26 cellular contexts compared by ENCODE assay signal in the genomic region with DNA sequence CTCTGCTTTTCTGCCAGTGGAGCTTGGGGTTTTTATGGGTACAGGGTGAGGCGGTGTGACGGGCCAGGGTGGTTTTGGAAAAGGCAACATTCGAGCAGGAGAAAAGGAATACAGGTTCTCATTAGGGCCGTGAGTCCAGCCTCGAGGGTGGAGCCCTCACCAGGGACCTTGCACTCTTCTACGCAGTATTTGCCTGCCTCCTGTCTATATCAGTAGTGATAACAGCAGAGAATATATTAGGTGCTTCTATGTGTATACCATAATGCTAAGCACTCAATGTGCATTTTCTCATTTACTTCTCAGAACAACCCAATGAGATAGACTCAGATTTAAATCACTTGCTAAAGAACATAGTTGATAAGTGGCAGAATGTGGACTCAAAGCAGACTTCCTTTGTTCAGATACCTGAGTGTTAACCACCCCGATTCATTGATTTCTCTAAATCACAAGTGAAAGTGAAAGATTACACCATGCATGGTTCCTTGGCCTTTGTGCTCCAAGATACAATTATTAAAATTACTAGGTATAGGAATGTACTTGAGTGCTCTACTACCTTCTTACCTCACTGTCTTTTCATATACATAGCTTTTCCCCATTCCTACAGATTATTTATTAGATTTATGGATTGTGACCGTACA.
"Had no signal": no experiment of that assay in that cellular context is flagged by ENCODE, and none has a peak within 500 bp of the region (broad histone marks: within the 10 kb centered on the region; RNA-seq: fewer than 3 reads in every experiment).

No MANE protein-coding gene starts in this region.

- H3K4me3 Mint-ChIP-seq: dendritic cell treated with granulocyte-macrophage colony-stimulating factor and Interleukin-4, amounts not matched to agents 40 ng/mL and 50 ng/mL, for 4 days; immature natural killer cell; natural killer cell; neural crest cell; stimulated activated effector memory CD8-positive, alpha-beta T cell treated with anti-CD3 and anti-CD28 coated beads, Interleukin-12 subunit alpha, Interleukin-12 subunit beta, amount 100 ng/mL, for 72 hours had no signal

- H3K27ac Mint-ChIP-seq: dendritic cell treated with granulocyte-macrophage colony-stimulating factor and Interleukin-4, amounts not matched to agents 40 ng/mL and 50 ng/mL, for 4 days; immature natural killer cell; natural killer cell; progenitor cell of endocrine pancreas; stimulated activated effector memory CD8-positive, alpha-beta T cell treated with anti-CD3 and anti-CD28 coated beads, Interleukin-12 subunit alpha, Interleukin-12 subunit beta, amount 100 ng/mL, for 72 hours had no signal

- H3K36me3 Mint-ChIP-seq: immature natural killer cell; stimulated activated effector memory CD8-positive, alpha-beta T cell treated with anti-CD3 and anti-CD28 coated beads, Interleukin-12 subunit alpha, Interleukin-12 subunit beta, amount 100 ng/mL, for 72 hours had no signal

- H3K36me3 ChIP-seq: colonic mucosa, esophagus muscularis mucosa, lower lobe of right lung, neutrophil, pancreas, tibial artery, upper lobe of left lung had no signal

- H3K4me1 Mint-ChIP-seq: immature natural killer cell; natural killer cell; stimulated activated effector memory CD8-positive, alpha-beta T cell treated with anti-CD3 and anti-CD28 coated beads, Interleukin-12 subunit alpha, Interleukin-12 subunit beta, amount 100 ng/mL, for 72 hours had no signal

- H3K9me3 Mint-ChIP-seq: dendritic cell treated with granulocyte-macrophage colony-stimulating factor and Interleukin-4, amounts not matched to agents 40 ng/mL and 50 ng/mL, for 4 days had no signal

- H3K4me1 ChIP-seq: colonic mucosa, esophagus muscularis mucosa, foreskin keratinocyte, lower lobe of right lung, pancreas, testis, tibial artery, upper lobe of left lung had no signal

- H3K27me3 Mint-ChIP-seq: dendritic cell treated with granulocyte-macrophage colony-stimulating factor and Interleukin-4, amounts not matched to agents 40 ng/mL and 50 ng/mL, for 4 days had no signal

- ATAC-seq: foreskin keratinocyte; left colon; left ventricle myocardium superior; lower lobe of right lung; natural killer cell; pancreas; sciatic nerve; stimulated activated effector memory CD8-positive, alpha-beta T cell treated with anti-CD3 and anti-CD28 coated beads, Interleukin-12 subunit alpha, Interleukin-12 subunit beta, amount 100 ng/mL, for 72 hours; stimulated activated naive CD8-positive, alpha-beta T cell treated with anti-CD3 and anti-CD28 coated beads, Interleukin-15, Interleukin-2, amounts not matched to agents 100 U/mL and 50 U/mL, for 24 hours had no signal

- H3K9me3 ChIP-seq: colonic mucosa, esophagus muscularis mucosa, lower lobe of right lung, neutrophil, pancreas, testis, tibial artery, upper lobe of left lung had no signal

- H3K27ac ChIP-seq: colonic mucosa, esophagus muscularis mucosa, foreskin keratinocyte, lower lobe of right lung, neutrophil, pancreas, testis, tibial artery, upper lobe of left lung had no signal

- H3K27me3 ChIP-seq: colonic mucosa, esophagus muscularis mucosa, foreskin keratinocyte, neutrophil, pancreas, testis, tibial artery, upper lobe of left lung had no signal

- DNase-seq: colonic mucosa; effector memory CD4-positive, alpha-beta T cell; foreskin keratinocyte; hypothalamus; immature natural killer cell; islet precursor cell; kidney glomerular epithelial cell; left colon; left ventricle myocardium superior; lower lobe of right lung; natural killer cell; pancreas; stimulated activated CD4-positive, alpha-beta T cell treated with anti-CD3 and anti-CD28 coated beads, Interleukin-2, amount 100 ng/mL, for 24 hours; stimulated activated CD4-positive, alpha-beta T cell treated with anti-CD3 and anti-CD28 coated beads, Interleukin-4, amount 100 ng/mL, for 24 hours; stimulated activated naive CD8-positive, alpha-beta T cell treated with anti-CD3 and anti-CD28 coated beads, Interleukin-15, Interleukin-2, amounts not matched to agents 100 U/mL and 50 U/mL, for 24 hours; substantia nigra; testis; tibial artery; upper lobe of left lung had no signal

- H3K4me3 ChIP-seq: colonic mucosa, esophagus muscularis mucosa, lower lobe of right lung, pancreas, testis, tibial artery, upper lobe of left lung had no signal
